1 cellular context compared by ENCODE assay signal in genomic region chr17:79822583-79823124, GRCh38.
TF ChIP-seq lines count a peak whose summit lies in the region.

No MANE protein-coding gene starts in this region.

TF ChIP-seq in HepG2, 621 proteins besides CTCF, POLR2A, EP300 and RAD21 (continued from another document and continues in another):
- TF ChIP-seq ZHX1 (CRISPR knock-in tag; IDR thresholded peaks at IDR 0.05; ENCODE audit: low read depth) = 0 out of 2 replicates have a peak, but pooled peaks have one; percentile 46
- no peak for TF ChIP-seq SATB2 (CRISPR knock-in tag; IDR thresholded peaks at IDR 0.05)
- TF ChIP-seq LCORL (IDR thresholded peaks at IDR 0.05) = no peak
- peak; percentile 98 for TF ChIP-seq LCORL (CRISPR knock-in tag; IDR thresholded peaks at IDR 0.05)
- peak; percentile 73 for TF ChIP-seq ZNF746 (CRISPR knock-in tag; IDR thresholded peaks at IDR 0.05)
- TF ChIP-seq ZNF574 (CRISPR knock-in tag; IDR thresholded peaks at IDR 0.05) = peak; percentile 62; the same call in 1 of the 2 replicates
- TF ChIP-seq ZHX2 (IDR thresholded peaks at IDR 0.05; ENCODE audit: low read depth) = no peak
- TF ChIP-seq ZHX2 (CRISPR knock-in tag; IDR thresholded peaks at IDR 0.05; ENCODE audit: borderline replicate concordance) = no peak; the same call in 1 of the 2 replicates
- no peak for TF ChIP-seq ELF4 (CRISPR knock-in tag; IDR thresholded peaks at IDR 0.05; ENCODE audit: borderline replicate concordance)
- no peak for TF ChIP-seq TP53 (CRISPR knock-in tag; conservative IDR thresholded peaks at IDR 0.05)
- TF ChIP-seq SMC3 (IDR thresholded peaks at IDR 0.05; ENCODE audit: low read length) = peak; percentile 3; the same call in 1 of the 2 replicates
- no peak for TF ChIP-seq BHLHE40 (IDR thresholded peaks at IDR 0.05; ENCODE audit: low read length)
- no peak for TF ChIP-seq SUZ12 (IDR thresholded peaks at IDR 0.05; ENCODE audit: low read depth, low read length)
- TF ChIP-seq, protein P1, sequence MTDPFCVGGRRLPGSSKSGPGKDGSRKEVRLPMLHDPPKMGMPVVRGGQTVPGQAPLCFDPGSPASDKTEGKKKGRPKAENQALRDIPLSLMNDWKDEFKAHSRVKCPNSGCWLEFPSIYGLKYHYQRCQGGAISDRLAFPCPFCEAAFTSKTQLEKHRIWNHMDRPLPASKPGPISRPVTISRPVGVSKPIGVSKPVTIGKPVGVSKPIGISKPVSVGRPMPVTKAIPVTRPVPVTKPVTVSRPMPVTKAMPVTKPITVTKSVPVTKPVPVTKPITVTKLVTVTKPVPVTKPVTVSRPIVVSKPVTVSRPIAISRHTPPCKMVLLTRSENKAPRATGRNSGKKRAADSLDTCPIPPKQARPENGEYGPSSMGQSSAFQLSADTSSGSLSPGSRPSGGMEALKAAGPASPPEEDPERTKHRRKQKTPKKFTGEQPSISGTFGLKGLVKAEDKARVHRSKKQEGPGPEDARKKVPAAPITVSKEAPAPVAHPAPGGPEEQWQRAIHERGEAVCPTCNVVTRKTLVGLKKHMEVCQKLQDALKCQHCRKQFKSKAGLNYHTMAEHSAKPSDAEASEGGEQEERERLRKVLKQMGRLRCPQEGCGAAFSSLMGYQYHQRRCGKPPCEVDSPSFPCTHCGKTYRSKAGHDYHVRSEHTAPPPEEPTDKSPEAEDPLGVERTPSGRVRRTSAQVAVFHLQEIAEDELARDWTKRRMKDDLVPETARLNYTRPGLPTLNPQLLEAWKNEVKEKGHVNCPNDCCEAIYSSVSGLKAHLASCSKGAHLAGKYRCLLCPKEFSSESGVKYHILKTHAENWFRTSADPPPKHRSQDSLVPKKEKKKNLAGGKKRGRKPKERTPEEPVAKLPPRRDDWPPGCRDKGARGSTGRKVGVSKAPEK (CRISPR knock-in tag; IDR thresholded peaks at IDR 0.05; ENCODE audit: borderline replicate concordance) = 0 out of 2 replicates have a peak, but pooled peaks have one; percentile 77
- TF ChIP-seq MXD4 (CRISPR knock-in tag; IDR thresholded peaks at IDR 0.05) = peak; percentile 66
- TF ChIP-seq KMT2B (CRISPR knock-in tag; IDR thresholded peaks at IDR 0.05) = 0 out of 2 replicates have a peak, but pooled peaks have one; percentile 45
- no peak for TF ChIP-seq HNRNPH1 (optimal IDR thresholded peaks at IDR 0.05; ENCODE audit: low read depth, low read length)
- no peak for TF ChIP-seq MAF1 (CRISPR knock-in tag; IDR thresholded peaks at IDR 0.05; ENCODE audit: borderline replicate concordance)
- TF ChIP-seq, protein P2, sequence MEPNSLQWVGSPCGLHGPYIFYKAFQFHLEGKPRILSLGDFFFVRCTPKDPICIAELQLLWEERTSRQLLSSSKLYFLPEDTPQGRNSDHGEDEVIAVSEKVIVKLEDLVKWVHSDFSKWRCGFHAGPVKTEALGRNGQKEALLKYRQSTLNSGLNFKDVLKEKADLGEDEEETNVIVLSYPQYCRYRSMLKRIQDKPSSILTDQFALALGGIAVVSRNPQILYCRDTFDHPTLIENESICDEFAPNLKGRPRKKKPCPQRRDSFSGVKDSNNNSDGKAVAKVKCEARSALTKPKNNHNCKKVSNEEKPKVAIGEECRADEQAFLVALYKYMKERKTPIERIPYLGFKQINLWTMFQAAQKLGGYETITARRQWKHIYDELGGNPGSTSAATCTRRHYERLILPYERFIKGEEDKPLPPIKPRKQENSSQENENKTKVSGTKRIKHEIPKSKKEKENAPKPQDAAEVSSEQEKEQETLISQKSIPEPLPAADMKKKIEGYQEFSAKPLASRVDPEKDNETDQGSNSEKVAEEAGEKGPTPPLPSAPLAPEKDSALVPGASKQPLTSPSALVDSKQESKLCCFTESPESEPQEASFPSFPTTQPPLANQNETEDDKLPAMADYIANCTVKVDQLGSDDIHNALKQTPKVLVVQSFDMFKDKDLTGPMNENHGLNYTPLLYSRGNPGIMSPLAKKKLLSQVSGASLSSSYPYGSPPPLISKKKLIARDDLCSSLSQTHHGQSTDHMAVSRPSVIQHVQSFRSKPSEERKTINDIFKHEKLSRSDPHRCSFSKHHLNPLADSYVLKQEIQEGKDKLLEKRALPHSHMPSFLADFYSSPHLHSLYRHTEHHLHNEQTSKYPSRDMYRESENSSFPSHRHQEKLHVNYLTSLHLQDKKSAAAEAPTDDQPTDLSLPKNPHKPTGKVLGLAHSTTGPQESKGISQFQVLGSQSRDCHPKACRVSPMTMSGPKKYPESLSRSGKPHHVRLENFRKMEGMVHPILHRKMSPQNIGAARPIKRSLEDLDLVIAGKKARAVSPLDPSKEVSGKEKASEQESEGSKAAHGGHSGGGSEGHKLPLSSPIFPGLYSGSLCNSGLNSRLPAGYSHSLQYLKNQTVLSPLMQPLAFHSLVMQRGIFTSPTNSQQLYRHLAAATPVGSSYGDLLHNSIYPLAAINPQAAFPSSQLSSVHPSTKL (CRISPR knock-in tag; IDR thresholded peaks at IDR 0.05) = peak; percentile 98
- TF ChIP-seq, protein P3, sequence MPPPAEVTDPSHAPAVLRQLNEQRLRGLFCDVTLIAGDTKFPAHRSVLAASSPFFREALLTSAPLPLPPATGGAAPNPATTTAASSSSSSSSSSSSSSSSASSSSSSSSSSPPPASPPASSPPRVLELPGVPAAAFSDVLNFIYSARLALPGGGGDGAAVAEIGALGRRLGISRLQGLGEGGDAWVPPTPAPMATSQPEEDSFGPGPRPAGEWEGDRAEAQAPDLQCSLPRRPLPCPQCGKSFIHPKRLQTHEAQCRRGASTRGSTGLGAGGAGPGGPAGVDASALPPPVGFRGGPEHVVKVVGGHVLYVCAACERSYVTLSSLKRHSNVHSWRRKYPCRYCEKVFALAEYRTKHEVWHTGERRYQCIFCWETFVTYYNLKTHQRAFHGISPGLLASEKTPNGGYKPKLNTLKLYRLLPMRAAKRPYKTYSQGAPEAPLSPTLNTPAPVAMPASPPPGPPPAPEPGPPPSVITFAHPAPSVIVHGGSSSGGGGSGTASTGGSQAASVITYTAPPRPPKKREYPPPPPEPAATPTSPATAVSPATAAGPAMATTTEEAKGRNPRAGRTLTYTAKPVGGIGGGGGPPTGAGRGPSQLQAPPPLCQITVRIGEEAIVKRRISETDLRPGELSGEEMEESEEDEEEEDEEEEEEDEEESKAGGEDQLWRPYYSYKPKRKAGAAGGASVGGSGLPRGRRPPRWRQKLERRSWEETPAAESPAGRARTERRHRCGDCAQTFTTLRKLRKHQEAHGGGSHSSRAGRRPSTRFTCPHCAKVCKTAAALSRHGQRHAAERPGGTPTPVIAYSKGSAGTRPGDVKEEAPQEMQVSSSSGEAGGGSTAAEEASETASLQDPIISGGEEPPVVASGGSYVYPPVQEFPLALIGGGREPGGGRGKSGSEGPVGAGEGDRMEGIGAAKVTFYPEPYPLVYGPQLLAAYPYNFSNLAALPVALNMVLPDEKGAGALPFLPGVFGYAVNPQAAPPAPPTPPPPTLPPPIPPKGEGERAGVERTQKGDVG (CRISPR knock-in tag; IDR thresholded peaks at IDR 0.05; ENCODE audit: borderline replicate concordance) = peak; percentile 45; the same call in 1 of the 2 replicates
- TF ChIP-seq CENPBD1 (CRISPR knock-in tag; IDR thresholded peaks at IDR 0.05; ENCODE audit: borderline replicate concordance, low read depth) = no peak
- TF ChIP-seq ZNF776 (CRISPR knock-in tag; IDR thresholded peaks at IDR 0.05) = no peak
- peak; percentile 76; the same call in 1 of the 2 replicates for TF ChIP-seq SAFB2 (CRISPR knock-in tag; IDR thresholded peaks at IDR 0.05; ENCODE audit: borderline replicate concordance, low read depth)
- no peak for TF ChIP-seq ZNF484 (CRISPR knock-in tag; IDR thresholded peaks at IDR 0.05; ENCODE audit: borderline replicate concordance, low read depth)
- TF ChIP-seq ZEB1 (IDR thresholded peaks at IDR 0.05; ENCODE audit: insufficient replicate concordance, low read depth) = no peak
- peak; percentile 63 for TF ChIP-seq ZFP1 (CRISPR knock-in tag; IDR thresholded peaks at IDR 0.05)
- TF ChIP-seq GFI1 (CRISPR knock-in tag; IDR thresholded peaks at IDR 0.05; ENCODE audit: borderline replicate concordance) = peak; percentile 82
